30 cellular contexts compared by ENCODE assay signal in genomic region chr6:4036581-4036980, GRCh38. TPM values are rescaled to one million over a fixed set of nuclear protein-coding genes. Genes with fewer than 3 reads are reported as not detected.
DNase-seq lines count a peak whose midpoint lies in the region; ATAC-seq, FAIRE-seq and TF ChIP-seq lines count a peak whose summit lies in the region.
"Had no signal": no experiment of that assay in that cellular context is flagged by ENCODE, and none has a peak within 500 bp of the region (broad histone marks: within the 10 kb centered on the region; RNA-seq: fewer than 3 reads in every experiment).

No MANE protein-coding gene starts in this region.

- peak; percentile 31; the same call in 2 of the 3 replicates for ATAC-seq in HepG2
- ATAC-seq in right lobe of liver, result no peak
- ATAC-seq in WTC11, result no peak
- peak; percentile 19 for ATAC-seq in effector memory CD8-positive, alpha-beta T cell (replicated peaks)
- no peak for ATAC-seq in GM19463 (IDR thresholded peaks at IDR 0.05; ENCODE audit: unreplicated experiment)
- ATAC-seq: esophagus mucosa, Panc1, sciatic nerve had no signal

- TF ChIP-seq POLR2A in HepG2 (IDR thresholded peaks at IDR 0.05; ENCODE audit: insufficient read depth in 1 of 2, low read depth in 2 of 2, low read length in 2 of 2) (no peak), right lobe of liver (IDR thresholded peaks at IDR 0.05) (no peak)

- H2AFZ ChIP-seq in HepG2 (ENCODE audit: low read length) (no peak overlapping the region), neural progenitor cell (replicated peaks) (no peak overlapping the region)

- no peaks in the 10 kb centered on the region for H3K9me3 ChIP-seq in HepG2 (ENCODE audit: low read length)
- no peaks in the 10 kb centered on the region for H3K9me3 ChIP-seq in right lobe of liver
- H3K9me3 ChIP-seq in neural progenitor cell (ENCODE audit: low read depth), result no peaks in the 10 kb centered on the region
- H3K9me3 ChIP-seq: BLaER1, Caco-2, HAP-1, left ventricle myocardium inferior, tibial nerve had no signal

- no peak for TF ChIP-seq RAD21 in HepG2 (CRISPR knock-in tag; IDR thresholded peaks at IDR 0.05)

- H3K27ac ChIP-seq in HepG2 (ENCODE audit: extremely low read length, insufficient read depth, low read length) (no peak overlapping the region), right lobe of liver (no peak overlapping the region), neural progenitor cell (no peak overlapping the region)
- H3K27ac ChIP-seq: BLaER1, left ventricle myocardium inferior, tibial nerve had no signal

- WGBS in HepG2 (ENCODE audit: low lambda C conversion rate), result 96% methylated on average over 5 of the region's 5 CpGs
- WGBS in right lobe of liver (ENCODE audit: insufficient coverage, low coverage, low lambda C conversion rate, missing lambda C conversion rate), result 69% methylated on average over 4 of the region's 5 CpGs

- in situ Hi-C loops in HepG2 (cut with HindIII; ENCODE audit: extremely low pct_ligation_motif_present, low pct_unique_long_range_greater_than_20kb), result no loop called here

- TF ChIP-seq EP300 in HepG2 (IDR thresholded peaks at IDR 0.05; ENCODE audit: low read depth in 2 of 2, low read length in 2 of 2), result no peak
- TF ChIP-seq EP300 in HepG2 (CRISPR knock-in tag; IDR thresholded peaks at IDR 0.05; ENCODE audit: borderline replicate concordance), result no peak

- BruUV-seq in HepG2 (replicated peaks; lab: Mats Ljungman, UMichigan), result no TSS peak
- no TSS peak for BruUV-seq in Calu3 (replicated peaks; lab: Mats Ljungman, UMichigan)

- peaks cover 38 to 81% of the 10 kb centered on the region in 2 experiments for H3K36me3 ChIP-seq in HepG2 (replicated peaks in 1 of 2; ENCODE audit: control insufficient read depth in 1 of 2, insufficient read depth in 2 of 2, low read length in 2 of 2)
- peaks cover 0 to 58% (median 36%) of the 10 kb centered on the region in 4 donors for H3K36me3 ChIP-seq in right lobe of liver
- peaks cover 36% of the 10 kb centered on the region for H3K36me3 ChIP-seq in neural progenitor cell

- H3K27me3 Mint-ChIP-seq in WTC11 (ENCODE audit: low read depth) (no peaks in the 10 kb centered on the region), Calu3 (ENCODE audit: unreplicated experiment) (no peaks in the 10 kb centered on the region), neural progenitor cell (ENCODE audit: insufficient read depth, low read depth) (no peaks in the 10 kb centered on the region)
- no peaks in the 10 kb centered on the region for H3K27me3 Mint-ChIP-seq in effector memory CD8-positive, alpha-beta T cell
- H3K27me3 Mint-ChIP-seq: progenitor cell of endocrine pancreas had no signal

- H3K4me3 Mint-ChIP-seq in WTC11 (no peak overlapping the region), Calu3 (ENCODE audit: low read depth, unreplicated experiment) (no peak overlapping the region), neural progenitor cell (no peak overlapping the region)
- H3K4me3 Mint-ChIP-seq in effector memory CD8-positive, alpha-beta T cell, result peak overlapping the region; percentile 18 to 41

- H3K27ac Mint-ChIP-seq in WTC11 (0 out of 2 replicates have a peak overlapping the region, but pooled peaks have one; percentile 14), Calu3 (ENCODE audit: unreplicated experiment) (no peak overlapping the region), neural progenitor cell (no peak overlapping the region)
- H3K27ac Mint-ChIP-seq in effector memory CD8-positive, alpha-beta T cell, result peak overlapping the region; percentile 73 to 92
- H3K27ac Mint-ChIP-seq: progenitor cell of endocrine pancreas had no signal

- intact Hi-C loops in HepG2 (cut with micrococcal nuclease; ENCODE audit: unreplicated experiment), result no loop called here
- intact Hi-C loops in right lobe of liver (cut with DNase I), result no loop called here
- intact Hi-C loops in Calu3 (cut with micrococcal nuclease; ENCODE audit: unreplicated experiment), result no loop called here

- H3K9me3 Mint-ChIP-seq in WTC11, result no peaks in the 10 kb centered on the region
- no peaks in the 10 kb centered on the region for H3K9me3 Mint-ChIP-seq in effector memory CD8-positive, alpha-beta T cell
- H3K9me3 Mint-ChIP-seq in Calu3 (ENCODE audit: low read depth, unreplicated experiment), result no peaks in the 10 kb centered on the region
- H3K9me3 Mint-ChIP-seq in neural progenitor cell, result no peaks in the 10 kb centered on the region

- H3K79me2 ChIP-seq in HepG2 (ENCODE audit: insufficient read depth, low read length) (peaks cover 63% of the 10 kb centered on the region), neural progenitor cell (ENCODE audit: low read depth) (peaks cover 79% of the 10 kb centered on the region)

- peaks cover 70% of the 10 kb centered on the region for H3K36me3 Mint-ChIP-seq in WTC11
- H3K36me3 Mint-ChIP-seq in effector memory CD8-positive, alpha-beta T cell (ENCODE audit: insufficient read depth), result peaks cover 91% of the 10 kb centered on the region
- peaks cover 47% of the 10 kb centered on the region for H3K36me3 Mint-ChIP-seq in Calu3 (ENCODE audit: insufficient read depth, unreplicated experiment)
- peaks cover 34% of the 10 kb centered on the region for H3K36me3 Mint-ChIP-seq in neural progenitor cell

- H3K9ac ChIP-seq in HepG2 (ENCODE audit: insufficient read depth, low read depth, low read length), result no peak overlapping the region
- H3K9ac ChIP-seq in neural progenitor cell, result no peak overlapping the region
- H3K9ac ChIP-seq: BLaER1 had no signal

- peaks cover 16% of the 10 kb centered on the region for H3K4me1 ChIP-seq in HepG2 (ENCODE audit: insufficient read depth, low read length)
- peaks cover 0 to 6% (median 0%) of the 10 kb centered on the region in 4 donors for H3K4me1 ChIP-seq in right lobe of liver
- no peaks in the 10 kb centered on the region for H3K4me1 ChIP-seq in neural progenitor cell
- H3K4me1 ChIP-seq: Caco-2 had no signal

- POLR2A ChIA-PET in HepG2 (lab: Yijun Ruan, JAX) (interaction anchor here (2.6 kb wide), 1 partner anchor 15 kb away, joined by 17 read pairs; a partner anchor contains a TSS), WTC11 (lab: Charles Lee) (interaction anchor here (1.3 kb wide), 1 partner anchor 15 kb away, joined by 3 read pairs; no protein-coding TSS in a partner anchor)

- CTCF ChIA-PET in HepG2 (lab: Yijun Ruan, JAX; ENCODE audit: low intra/inter-chr PET ratio, low total read pairs), result no interaction called here
- CTCF ChIA-PET in WTC11 (lab: Charles Lee), result no interaction called here
- CTCF ChIA-PET in Calu3 (lab: Charles Lee), result no interaction called here

- H3K4me1 Mint-ChIP-seq in WTC11 (no peaks in the 10 kb centered on the region), Calu3 (ENCODE audit: low read depth, unreplicated experiment) (peaks cover 7% of the 10 kb centered on the region), neural progenitor cell (no peaks in the 10 kb centered on the region)
- H3K4me1 Mint-ChIP-seq in effector memory CD8-positive, alpha-beta T cell (ENCODE audit: low read depth in 2 of 2), result peaks cover 28 to 69% of the 10 kb centered on the region in 2 donors

- DNase-seq in HepG2 (ENCODE audit: low spot score) (no peak), right lobe of liver (no peak), WTC11 (ENCODE audit: low spot score) (no peak), Calu3 (no peak), neural progenitor cell (ENCODE audit: low spot score) (no peak)
- DNase-seq in effector memory CD8-positive, alpha-beta T cell, result no peak
- DNase-seq: activated CD4-positive, CD25-positive, alpha-beta regulatory T cell treated with anti-CD3 and anti-CD28 coated beads, Interleukin-2, amount 50 U/mL, for 72 hours; Caco-2; central memory CD4-positive, alpha-beta T cell; islet precursor cell; left ventricle myocardium inferior; mesendoderm; NCI-H146; NCI-H345; NCI-H69; nucleus accumbens; SHP77; stimulated activated CD4-positive, alpha-beta T cell treated with anti-CD3 and anti-CD28 coated beads, Interleukin-2, amount 100 ng/mL, for 48 hours had no signal

- H3K4me3 ChIP-seq in HepG2 (replicated peaks in 1 of 3; ENCODE audit: insufficient read depth in 1 of 3, low read depth in 2 of 3, low read length in 3 of 3) (no peak overlapping the region), right lobe of liver (no peak overlapping the region), neural progenitor cell (no peak overlapping the region)
- H3K4me3 ChIP-seq: BLaER1, HAP-1, left ventricle myocardium inferior, tibial nerve had no signal

- FAIRE-seq in HepG2 (lab: Jason Lieb, UNC), result no peak

- no peaks in the 10 kb centered on the region for H3F3A ChIP-seq in neural progenitor cell (ENCODE audit: low read depth)

- TF ChIP-seq CTCF in HepG2 (CRISPR knock-in tag; IDR thresholded peaks at IDR 0.05), result no peak
- TF ChIP-seq CTCF in right lobe of liver (IDR thresholded peaks at IDR 0.05), result no peak
- no peak for TF ChIP-seq CTCF in WTC11 (IDR thresholded peaks at IDR 0.05)
- no peak for TF ChIP-seq CTCF in Calu3 (IDR thresholded peaks at IDR 0.05; ENCODE audit: unreplicated experiment)
- no peak for TF ChIP-seq CTCF in neural progenitor cell (IDR thresholded peaks at IDR 0.05)

- H4K20me1 ChIP-seq in HepG2 (ENCODE audit: insufficient read depth, low read length), result peaks cover 26% of the 10 kb centered on the region
- peaks cover 62% of the 10 kb centered on the region for H4K20me1 ChIP-seq in neural progenitor cell (ENCODE audit: low read depth)

- no peak overlapping the region for H3K4me2 ChIP-seq in HepG2 (ENCODE audit: low read depth, low read length)
- no peak overlapping the region for H3K4me2 ChIP-seq in neural progenitor cell
- H3K4me2 ChIP-seq: BLaER1 had no signal

- H3K27me3 ChIP-seq in HepG2 (ENCODE audit: control insufficient read depth in 1 of 2, insufficient read depth in 2 of 2, low read length in 2 of 2) (no peaks in the 10 kb centered on the region), right lobe of liver (no peaks in the 10 kb centered on the region), neural progenitor cell (no peaks in the 10 kb centered on the region)
- H3K27me3 ChIP-seq: BLaER1, tibial nerve had no signal

RNA-seq across cellular contexts. Expression of gene FAM217A, which starts 42.4 kb away (rescaled TPM):
- not detected in 2 replicates for total RNA-seq in HepG2 (2016; rRNA removed; fragmentation: Illumina TruSeq; extraction: Trizol)
- total RNA-seq in HepG2 (2016; cell fraction: cytosol; rRNA removed; fragmentation: Illumina TruSeq; extraction: Trizol; ENCODE audit: low read depth), result not detected in 2 replicates
- not detected in 2 replicates for total RNA-seq in HepG2 (2016; cell fraction: insoluble cytoplasmic fraction; rRNA removed; fragmentation: Illumina TruSeq; extraction: Trizol)
- not detected in 2 replicates for total RNA-seq in HepG2 (2016; cell fraction: membrane; rRNA removed; fragmentation: Illumina TruSeq; extraction: Trizol)
- total RNA-seq in HepG2 (2016; cell fraction: nucleus; rRNA removed; fragmentation: Illumina TruSeq; extraction: Trizol), result not detected in 2 replicates
- not detected in 2 replicates for polyA plus RNA-seq in HepG2 (2011; rRNA removed)
- polyA plus RNA-seq in HepG2 (2011; cell fraction: cytosol; rRNA removed), result not detected in 2 replicates
- not detected in 2 replicates for polyA plus RNA-seq in HepG2 (2011; cell fraction: nucleus; rRNA removed)
- not detected in 2 replicates for polyA plus RNA-seq in HepG2 (2012)
- polyA plus RNA-seq in HepG2 (2016; cell fraction: cytosol; fragmentation: Illumina TruSeq; extraction: Trizol; ENCODE audit: low read depth), result not detected in 2 replicates
- not detected in 2 replicates for polyA plus RNA-seq in HepG2 (2016; cell fraction: insoluble cytoplasmic fraction; fragmentation: Illumina TruSeq; extraction: Trizol; ENCODE audit: low read depth)
- polyA plus RNA-seq in HepG2 (2016; cell fraction: membrane; fragmentation: Illumina TruSeq; extraction: Trizol; ENCODE audit: low read depth), result not detected in 2 replicates
- polyA plus RNA-seq in HepG2 (2016; cell fraction: nucleus; fragmentation: Illumina TruSeq; extraction: Trizol; ENCODE audit: insufficient read depth, low read depth), result not detected in 2 replicates
- polyA minus RNA-seq in HepG2 (2011; rRNA and poly(A)+ RNA removed; ENCODE audit: low replicate concordance), result not detected in 2 replicates
- polyA minus RNA-seq in HepG2 (2011; cell fraction: cytosol; rRNA and poly(A)+ RNA removed), result not detected in 2 replicates
- not detected in 2 replicates for polyA minus RNA-seq in HepG2 (2011; cell fraction: nucleus; rRNA and poly(A)+ RNA removed)
- not detected for total RNA-seq in right lobe of liver
- not detected in 3 replicates for total RNA-seq in WTC11 (2021)
- not detected in 2 replicates for total RNA-seq in Calu3 (2022)
- total RNA-seq in neural progenitor cell (ENCODE audit: low replicate concordance), result not detected in 2 replicates
- total RNA-seq: Caco-2; esophagus mucosa; fibroblast of villous mesenchyme; G401; left ventricle myocardium inferior; LHCN-M2; progenitor cell of endocrine pancreas; sciatic nerve; T-helper 2 cell treated with Interferon-gamma antibody and Interleukin-4, amounts not matched to agents 100 ng/mL and 5 ng/mL, for 36 hours; tibial nerve had no signal

Comparison
In these comparisons a context has a peak if more than half of its experiments do, and no peak if none do; other contexts are left out.
1. ATAC-seq: peak in HepG2 (single experiment) and effector memory CD8-positive, alpha-beta T cell (single experiment); none in right lobe of liver (0 of 4), WTC11 (single experiment) and GM19463 (single experiment).
2. H3K27ac Mint-ChIP-seq: peak in WTC11 (single experiment) and effector memory CD8-positive, alpha-beta T cell (2 of 2); none in Calu3 (single experiment) and neural progenitor cell (single experiment).
3. H3K4me3 Mint-ChIP-seq: peak in effector memory CD8-positive, alpha-beta T cell (2 of 2); none in WTC11 (single experiment), Calu3 (single experiment) and neural progenitor cell (single experiment).
4. Of the 50 proteins assayed by ChIP-seq in both HepG2 and WTC11: peak only in HepG2: none; only in WTC11: GABPB1; in both: ZNF121; in neither: 48.